Comparison of ENCODE assay signal across 9 cellular contexts in the genomic region with DNA sequence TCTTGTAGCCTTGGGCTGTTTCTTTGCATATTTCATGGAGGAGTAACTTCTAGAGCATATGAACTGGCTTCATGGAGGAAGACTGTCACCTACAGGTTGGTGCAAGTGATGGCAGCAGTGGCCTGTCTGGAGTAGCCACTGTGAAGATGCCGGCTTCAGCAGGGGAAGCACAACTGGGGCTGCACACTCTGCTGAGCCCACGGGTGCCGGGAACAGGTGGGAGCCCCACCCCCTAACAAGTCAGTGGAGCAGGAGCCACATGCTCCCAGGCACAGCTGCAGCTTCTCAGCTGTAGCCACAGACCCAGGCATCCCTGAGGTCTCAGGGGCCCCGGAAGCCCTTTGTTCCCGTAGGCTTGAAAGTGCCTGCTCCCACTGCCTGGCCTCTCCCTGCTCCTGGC. TPM values are rescaled to one million over a fixed set of nuclear protein-coding genes. Genes with fewer than 3 reads are reported as not detected.
DNase-seq lines count a peak whose midpoint lies in the region; ATAC-seq and TF ChIP-seq lines count a peak whose summit lies in the region.
"Had no signal": no experiment of that assay in that cellular context is flagged by ENCODE, and none has a peak within 500 bp of the region (broad histone marks: within the 10 kb centered on the region; RNA-seq: fewer than 3 reads in every experiment).

No MANE protein-coding gene starts in this region.

- DNase-seq in activated CD4-positive, alpha-beta T cell treated with anti-CD3 and anti-CD28 coated beads, Interleukin-2, amount 10 ng/mL, durations not matched to agents 24 days and 14 days: peak; percentile 66
- DNase-seq in activated CD4-positive, alpha-beta T cell treated with anti-CD3 and anti-CD28 coated beads, Interleukin-2, amount 50 U/mL, for 48 hours: no peak
- peak; percentile 14 for DNase-seq in NCI-H526 treated with DMSO at 0.1 percent for 48 hours (lab: John Stamatoyannopoulos, UW)
- DNase-seq in erythroblast (lab: John Stamatoyannopoulos, UW): peak; percentile 16 to 23
- DNase-seq in stimulated activated effector memory CD8-positive, alpha-beta T cell treated with anti-CD3 and anti-CD28 coated beads, Interleukin-12 subunit alpha, Interleukin-12 subunit beta, amount 100 ng/mL, for 72 hours (ENCODE audit: low spot score in 2 of 2): no peak
- no peak for DNase-seq in activated CD8-positive, alpha-beta memory T cell treated with anti-CD3 and anti-CD28 coated beads, Interleukin-2, amount 10 ng/mL, durations not matched to agents 7 days and 5 days
- no peak for DNase-seq in dorsolateral prefrontal cortex
- DNase-seq in C1 segment of cervical spinal cord (lab: John Stamatoyannopoulos, UW): no peak
- DNase-seq: activated gamma-delta T cell treated with Interleukin-2 at 50 U/mL for 16 hours had no signal

- H3K9me3 Mint-ChIP-seq in activated CD4-positive, alpha-beta T cell treated with anti-CD3 and anti-CD28 coated beads, Interleukin-2, amount 10 ng/mL, durations not matched to agents 24 days and 14 days: no peaks in the 10 kb centered on the region
- H3K9me3 Mint-ChIP-seq in stimulated activated effector memory CD8-positive, alpha-beta T cell treated with anti-CD3 and anti-CD28 coated beads, Interleukin-12 subunit alpha, Interleukin-12 subunit beta, amount 100 ng/mL, for 72 hours: peaks cover 6% of the 10 kb centered on the region
- peaks cover 3% of the 10 kb centered on the region for H3K9me3 Mint-ChIP-seq in activated CD8-positive, alpha-beta memory T cell treated with anti-CD3 and anti-CD28 coated beads, Interleukin-2, amount 10 ng/mL, durations not matched to agents 7 days and 5 days (ENCODE audit: low read depth)

- TF ChIP-seq POLR2A in erythroblast (IDR thresholded peaks at IDR 0.05; ENCODE audit: low read length): no peak

- H3K4me3 Mint-ChIP-seq in activated CD4-positive, alpha-beta T cell treated with anti-CD3 and anti-CD28 coated beads, Interleukin-2, amount 10 ng/mL, durations not matched to agents 24 days and 14 days: no peak overlapping the region
- no peak overlapping the region for H3K4me3 Mint-ChIP-seq in stimulated activated effector memory CD8-positive, alpha-beta T cell treated with anti-CD3 and anti-CD28 coated beads, Interleukin-12 subunit alpha, Interleukin-12 subunit beta, amount 100 ng/mL, for 72 hours
- H3K4me3 Mint-ChIP-seq in activated CD8-positive, alpha-beta memory T cell treated with anti-CD3 and anti-CD28 coated beads, Interleukin-2, amount 10 ng/mL, durations not matched to agents 7 days and 5 days: no peak overlapping the region

- no peaks in the 10 kb centered on the region for H3K36me3 Mint-ChIP-seq in activated CD4-positive, alpha-beta T cell treated with anti-CD3 and anti-CD28 coated beads, Interleukin-2, amount 10 ng/mL, durations not matched to agents 24 days and 14 days (ENCODE audit: low read depth)
- no peaks in the 10 kb centered on the region for H3K36me3 Mint-ChIP-seq in stimulated activated effector memory CD8-positive, alpha-beta T cell treated with anti-CD3 and anti-CD28 coated beads, Interleukin-12 subunit alpha, Interleukin-12 subunit beta, amount 100 ng/mL, for 72 hours
- peaks cover 1% of the 10 kb centered on the region for H3K36me3 Mint-ChIP-seq in activated CD8-positive, alpha-beta memory T cell treated with anti-CD3 and anti-CD28 coated beads, Interleukin-2, amount 10 ng/mL, durations not matched to agents 7 days and 5 days

- CTCF ChIA-PET in activated CD8-positive, alpha-beta memory T cell treated with anti-CD3 and anti-CD28 coated beads, Interleukin-2, amount 10 ng/mL, durations not matched to agents 7 days and 5 days (lab: Charles Lee): interaction anchor here (1.2 kb wide), 1 partner anchor 10 kb away, joined by 3 read pairs; no protein-coding TSS in a partner anchor

- intact Hi-C loops in activated CD4-positive, alpha-beta T cell treated with anti-CD3 and anti-CD28 coated beads, Interleukin-2, amount 10 ng/mL, durations not matched to agents 24 days and 14 days (cut with micrococcal nuclease): no loop called here
- intact Hi-C loops in dorsolateral prefrontal cortex (cut with DNase I): no loop called here

- H3K27me3 Mint-ChIP-seq in activated CD4-positive, alpha-beta T cell treated with anti-CD3 and anti-CD28 coated beads, Interleukin-2, amount 10 ng/mL, durations not matched to agents 24 days and 14 days: peaks cover 6% of the 10 kb centered on the region
- H3K27me3 Mint-ChIP-seq in activated CD8-positive, alpha-beta memory T cell treated with anti-CD3 and anti-CD28 coated beads, Interleukin-2, amount 10 ng/mL, durations not matched to agents 7 days and 5 days: peaks cover 14% of the 10 kb centered on the region

- H3K27ac ChIP-seq in dorsolateral prefrontal cortex: no peak overlapping the region

- ATAC-seq in stimulated activated effector memory CD8-positive, alpha-beta T cell treated with anti-CD3 and anti-CD28 coated beads, Interleukin-12 subunit alpha, Interleukin-12 subunit beta, amount 100 ng/mL, for 72 hours: peak; percentile 58
- no peak for ATAC-seq in activated CD8-positive, alpha-beta memory T cell treated with anti-CD3 and anti-CD28 coated beads, Interleukin-2, amount 10 ng/mL, durations not matched to agents 7 days and 5 days

- H3K4me3 ChIP-seq in dorsolateral prefrontal cortex: no peak overlapping the region

- peaks cover 0 to 3% (median 0%) of the 10 kb centered on the region in 45 donors for H3K27me3 ChIP-seq in dorsolateral prefrontal cortex

- TF ChIP-seq CTCF in dorsolateral prefrontal cortex (IDR thresholded peaks at IDR 0.05 in 54 of 56, conservative IDR thresholded peaks at IDR 0.05 in 2 of 56; ENCODE audit: low read depth in 1 of 56, partially characterized antibody in 56 of 56): no peak

- no peaks in the 10 kb centered on the region for H3K4me1 Mint-ChIP-seq in activated CD4-positive, alpha-beta T cell treated with anti-CD3 and anti-CD28 coated beads, Interleukin-2, amount 10 ng/mL, durations not matched to agents 24 days and 14 days
- H3K4me1 Mint-ChIP-seq in stimulated activated effector memory CD8-positive, alpha-beta T cell treated with anti-CD3 and anti-CD28 coated beads, Interleukin-12 subunit alpha, Interleukin-12 subunit beta, amount 100 ng/mL, for 72 hours: no peaks in the 10 kb centered on the region
- H3K4me1 Mint-ChIP-seq in activated CD8-positive, alpha-beta memory T cell treated with anti-CD3 and anti-CD28 coated beads, Interleukin-2, amount 10 ng/mL, durations not matched to agents 7 days and 5 days: no peaks in the 10 kb centered on the region

- no peak overlapping the region for H3K27ac Mint-ChIP-seq in activated CD4-positive, alpha-beta T cell treated with anti-CD3 and anti-CD28 coated beads, Interleukin-2, amount 10 ng/mL, durations not matched to agents 24 days and 14 days
- no peak overlapping the region for H3K27ac Mint-ChIP-seq in stimulated activated effector memory CD8-positive, alpha-beta T cell treated with anti-CD3 and anti-CD28 coated beads, Interleukin-12 subunit alpha, Interleukin-12 subunit beta, amount 100 ng/mL, for 72 hours
- no peak overlapping the region for H3K27ac Mint-ChIP-seq in activated CD8-positive, alpha-beta memory T cell treated with anti-CD3 and anti-CD28 coated beads, Interleukin-2, amount 10 ng/mL, durations not matched to agents 7 days and 5 days

RNA-seq across cellular contexts. Expression of gene C1orf185, which starts 43.2 kb away (rescaled TPM):
- not detected in 2 replicates for total RNA-seq in activated CD4-positive, alpha-beta T cell treated with anti-CD3 and anti-CD28 coated beads, Interleukin-2, amount 10 ng/mL, durations not matched to agents 24 days and 14 days
- total RNA-seq in activated CD8-positive, alpha-beta memory T cell treated with anti-CD3 and anti-CD28 coated beads, Interleukin-2, amount 10 ng/mL, durations not matched to agents 7 days and 5 days: not detected
- total RNA-seq in dorsolateral prefrontal cortex: not detected

Comparison
In these comparisons a context has a peak if more than half of its experiments do, and no peak if none do; other contexts are left out.
1. DNase-seq: peak in activated CD4-positive, alpha-beta T cell treated with anti-CD3 and anti-CD28 coated beads, Interleukin-2, amount 10 ng/mL, durations not matched to agents 24 days and 14 days (single experiment), NCI-H526 treated with DMSO at 0.1 percent for 48 hours (single experiment) and erythroblast (2 of 2); none in activated CD4-positive, alpha-beta T cell treated with anti-CD3 and anti-CD28 coated beads, Interleukin-2, amount 50 U/mL, for 48 hours (0 of 2), stimulated activated effector memory CD8-positive, alpha-beta T cell treated with anti-CD3 and anti-CD28 coated beads, Interleukin-12 subunit alpha, Interleukin-12 subunit beta, amount 100 ng/mL, for 72 hours (0 of 2), activated CD8-positive, alpha-beta memory T cell treated with anti-CD3 and anti-CD28 coated beads, Interleukin-2, amount 10 ng/mL, durations not matched to agents 7 days and 5 days (single experiment), dorsolateral prefrontal cortex (0 of 10) and C1 segment of cervical spinal cord (0 of 14).